7 cellular contexts compared by ENCODE assay signal in genomic region chr11:65625628-65626342, GRCh38. TPM values are rescaled to one million over a fixed set of nuclear protein-coding genes. Genes with fewer than 3 reads are reported as not detected.
DNase-seq lines count a peak whose midpoint lies in the region; ATAC-seq and TF ChIP-seq lines count a peak whose summit lies in the region.

No MANE protein-coding gene starts in this region.

- peak; percentile 84 for TF ChIP-seq CTCF in GM12873 (IDR thresholded peaks at IDR 0.05; ENCODE audit: insufficient read depth, low read depth, low read length, missing control alignments)
- TF ChIP-seq CTCF in fibroblast of pulmonary artery (IDR thresholded peaks at IDR 0.05; ENCODE audit: low read length, missing control alignments), result peak; percentile 50
- TF ChIP-seq CTCF in osteocyte (IDR thresholded peaks at IDR 0.05), result peak; percentile 52

- DNase-seq in NCI-H460 (ENCODE audit: extremely low read depth, low read depth) (peak; percentile 38), fibroblast of pulmonary artery (ENCODE audit: low read depth) (peak; percentile 50), osteocyte (ENCODE audit: extremely low spot score, unreplicated experiment) (no peak)

- no peaks in the 10 kb centered on the region for H3K4me1 Mint-ChIP-seq in activated T-helper 17 cell treated with anti-CD3 and anti-CD28 coated beads, Interleukin-2, amount 50 U/mL, for 72 hours
- no peaks in the 10 kb centered on the region for H3K4me1 Mint-ChIP-seq in osteocyte (ENCODE audit: unreplicated experiment)

- H3K4me3 ChIP-seq in fibroblast of pulmonary artery (replicated peaks; ENCODE audit: low read depth, low read length), result no peak overlapping the region

- no peaks in the 10 kb centered on the region for H3K9me3 Mint-ChIP-seq in activated T-helper 17 cell treated with anti-CD3 and anti-CD28 coated beads, Interleukin-2, amount 50 U/mL, for 72 hours
- no peaks in the 10 kb centered on the region for H3K9me3 Mint-ChIP-seq in osteocyte (ENCODE audit: unreplicated experiment)

- no peak overlapping the region for H3K27ac Mint-ChIP-seq in activated T-helper 17 cell treated with anti-CD3 and anti-CD28 coated beads, Interleukin-2, amount 50 U/mL, for 72 hours
- H3K27ac Mint-ChIP-seq in osteocyte (ENCODE audit: unreplicated experiment), result no peak overlapping the region

- no peak overlapping the region for H3K4me3 Mint-ChIP-seq in activated T-helper 17 cell treated with anti-CD3 and anti-CD28 coated beads, Interleukin-2, amount 50 U/mL, for 72 hours
- no peak overlapping the region for H3K4me3 Mint-ChIP-seq in osteocyte (ENCODE audit: unreplicated experiment)

- peaks cover 76% of the 10 kb centered on the region for H3K36me3 Mint-ChIP-seq in activated T-helper 17 cell treated with anti-CD3 and anti-CD28 coated beads, Interleukin-2, amount 50 U/mL, for 72 hours (ENCODE audit: low read depth)
- peaks cover 32% of the 10 kb centered on the region for H3K36me3 Mint-ChIP-seq in osteocyte (ENCODE audit: unreplicated experiment)

- ATAC-seq in activated T-helper 17 cell treated with anti-CD3 and anti-CD28 coated beads, Interleukin-2, amount 50 U/mL, for 72 hours (replicated peaks), result peak; percentile 88
- ATAC-seq in HG02938 (IDR thresholded peaks at IDR 0.05; ENCODE audit: unreplicated experiment), result no peak
- no peak for ATAC-seq in GM18907 (IDR thresholded peaks at IDR 0.05; ENCODE audit: unreplicated experiment)

- H3K27me3 Mint-ChIP-seq in activated T-helper 17 cell treated with anti-CD3 and anti-CD28 coated beads, Interleukin-2, amount 50 U/mL, for 72 hours, result no peaks in the 10 kb centered on the region
- H3K27me3 Mint-ChIP-seq in osteocyte (ENCODE audit: unreplicated experiment), result no peaks in the 10 kb centered on the region

RNA-seq across cellular contexts. Expression of gene PCNX3, which starts 10.2 kb away (rescaled TPM):
- 12.3 and 13.8 TPM in 2 replicates for total RNA-seq in NCI-H460 (2014; rRNA removed; shearing (Covaris generic))
- polyA plus RNA-seq in NCI-H460 (2014; cell fraction: nucleus; rRNA removed), result 24.4 and 36.3 TPM in 2 replicates
- total RNA-seq in activated T-helper 17 cell treated with anti-CD3 and anti-CD28 coated beads, Interleukin-2, amount 50 U/mL, for 72 hours, result 10 to 100 TPM; 20.8 to 39.1 TPM
- 47.7 and 49.8 TPM in 2 replicates for total RNA-seq in osteocyte

RNA-seq across cellular contexts. Expression of gene MAP3K11, which starts 11.8 kb away (rescaled TPM):
- total RNA-seq in NCI-H460 (2014; rRNA removed; shearing (Covaris generic)), result 15.9 and 19.2 TPM in 2 replicates
- 10.1 and 13.1 TPM in 2 replicates for polyA plus RNA-seq in NCI-H460 (2014; cell fraction: nucleus; rRNA removed)
- 10 to 100 TPM; 64.9 to 83.2 TPM for total RNA-seq in activated T-helper 17 cell treated with anti-CD3 and anti-CD28 coated beads, Interleukin-2, amount 50 U/mL, for 72 hours
- total RNA-seq in osteocyte, result 43.5 and 44.7 TPM in 2 replicates

RNA-seq across cellular contexts. Expression of gene SIPA1, which starts 12.1 kb away (rescaled TPM):
- 6.0 and 9.5 TPM in 2 replicates for total RNA-seq in NCI-H460 (2014; rRNA removed; shearing (Covaris generic))
- polyA plus RNA-seq in NCI-H460 (2014; cell fraction: nucleus; rRNA removed), result 16.7 and 19.0 TPM in 2 replicates
- total RNA-seq in activated T-helper 17 cell treated with anti-CD3 and anti-CD28 coated beads, Interleukin-2, amount 50 U/mL, for 72 hours, result 100 to 1,000 TPM; 135 to 144 TPM
- 31.2 and 34.7 TPM in 2 replicates for total RNA-seq in osteocyte

RNA-seq across cellular contexts. Expression of gene KCNK7, which starts 30.2 kb away (rescaled TPM):
- not detected in 2 replicates for total RNA-seq in NCI-H460 (2014; rRNA removed; shearing (Covaris generic))
- not detected in 2 replicates for polyA plus RNA-seq in NCI-H460 (2014; cell fraction: nucleus; rRNA removed)
- total RNA-seq in activated T-helper 17 cell treated with anti-CD3 and anti-CD28 coated beads, Interleukin-2, amount 50 U/mL, for 72 hours, result under 1 TPM; 0.52 to 0.79 TPM
- not detected in 2 replicates for total RNA-seq in osteocyte

RNA-seq across cellular contexts. Expression of gene RELA, which starts 36.9 kb away (rescaled TPM):
- 31.5 and 34.7 TPM in 2 replicates for total RNA-seq in NCI-H460 (2014; rRNA removed; shearing (Covaris generic))
- polyA plus RNA-seq in NCI-H460 (2014; cell fraction: nucleus; rRNA removed), result 21.0 and 36.4 TPM in 2 replicates
- total RNA-seq in activated T-helper 17 cell treated with anti-CD3 and anti-CD28 coated beads, Interleukin-2, amount 50 U/mL, for 72 hours, result 100 to 1,000 TPM in 1 of 2 donors, 10 to 100 TPM in 1; 82.5 to 150 TPM
- 77.4 and 79.7 TPM in 2 replicates for total RNA-seq in osteocyte
